In the genomic region with DNA sequence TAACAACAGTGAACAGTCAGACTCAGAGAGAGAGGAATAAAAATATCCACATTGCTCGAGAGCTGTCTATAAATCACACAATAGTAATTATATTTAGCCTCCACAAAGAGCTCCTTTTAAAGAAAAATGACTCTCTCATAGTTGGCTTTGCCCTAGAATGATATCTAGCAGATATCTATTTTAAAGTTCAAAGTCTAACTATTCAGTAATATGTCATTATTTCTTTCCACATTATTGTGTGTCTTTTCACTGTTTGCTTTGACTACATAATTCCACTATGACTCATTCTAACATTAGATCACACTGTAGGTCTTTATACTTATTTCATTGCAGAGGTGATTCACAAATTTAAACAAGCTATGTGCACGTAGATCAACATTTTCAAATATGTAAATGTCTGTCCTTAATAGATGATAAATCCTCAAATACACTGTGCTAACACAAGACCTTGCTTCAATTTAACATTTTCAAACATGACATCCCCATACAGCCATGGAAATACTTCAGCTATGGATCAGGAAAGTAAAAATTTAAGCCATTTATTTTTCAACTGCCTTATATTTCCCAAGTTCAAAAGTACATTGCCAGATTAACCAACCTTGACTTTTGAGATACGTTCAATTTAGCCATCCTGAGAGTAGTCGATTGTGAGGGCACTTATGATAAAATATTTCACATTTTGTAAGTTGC, we compare ENCODE assay signal across 1 cellular context.
TF ChIP-seq lines count a peak whose summit lies in the region.

No MANE protein-coding gene starts in this region.

TF ChIP-seq in HCT116, 20 proteins besides CTCF, POLR2A, EP300 and RAD21:
- TF ChIP-seq CEBPB (IDR thresholded peaks at IDR 0.05; ENCODE audit: low read depth) (peak; percentile 91), ELF1 (IDR thresholded peaks at IDR 0.05; ENCODE audit: borderline replicate concordance, low read depth) (no peak), SRF (IDR thresholded peaks at IDR 0.05; ENCODE audit: low read depth) (peak; percentile 84), SP1 (IDR thresholded peaks at IDR 0.05; ENCODE audit: low read depth) (peak; percentile 98), CBX3 (IDR thresholded peaks at IDR 0.05; ENCODE audit: low read depth) (peak; percentile 94; the same call in 1 of the 2 replicates), EZH2 (IDR thresholded peaks at IDR 0.05) (no peak), POLR2AphosphoS5 (IDR thresholded peaks at IDR 0.05; ENCODE audit: low read depth, low read length) (peak; percentile 28; the same call in 1 of the 2 replicates), EZH2phosphoT487 (IDR thresholded peaks at IDR 0.05; ENCODE audit: borderline replicate concordance) (no peak), TCF7L2 (IDR thresholded peaks at IDR 0.05; ENCODE audit: borderline replicate concordance, extremely low read depth, insufficient read depth, insufficient read length) (peak; percentile 76), EGR1 (IDR thresholded peaks at IDR 0.05; ENCODE audit: low read depth) (peak; percentile 61; the same call in 1 of the 2 replicates), JUND (IDR thresholded peaks at IDR 0.05) (peak; percentile 99), FOSL1 (IDR thresholded peaks at IDR 0.05; ENCODE audit: low read depth) (peak; percentile 99), YY1 (IDR thresholded peaks at IDR 0.05; ENCODE audit: extremely low read depth, insufficient replicate concordance, low read depth, low read length) (no peak), SIN3A (IDR thresholded peaks at IDR 0.05; ENCODE audit: low read depth) (peak; percentile 82)
- TF ChIP-seq, protein P1, sequence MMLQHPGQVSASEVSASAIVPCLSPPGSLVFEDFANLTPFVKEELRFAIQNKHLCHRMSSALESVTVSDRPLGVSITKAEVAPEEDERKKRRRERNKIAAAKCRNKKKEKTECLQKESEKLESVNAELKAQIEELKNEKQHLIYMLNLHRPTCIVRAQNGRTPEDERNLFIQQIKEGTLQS (IDR thresholded peaks at IDR 0.05), result peak; percentile 76
- TF ChIP-seq, protein P2, sequence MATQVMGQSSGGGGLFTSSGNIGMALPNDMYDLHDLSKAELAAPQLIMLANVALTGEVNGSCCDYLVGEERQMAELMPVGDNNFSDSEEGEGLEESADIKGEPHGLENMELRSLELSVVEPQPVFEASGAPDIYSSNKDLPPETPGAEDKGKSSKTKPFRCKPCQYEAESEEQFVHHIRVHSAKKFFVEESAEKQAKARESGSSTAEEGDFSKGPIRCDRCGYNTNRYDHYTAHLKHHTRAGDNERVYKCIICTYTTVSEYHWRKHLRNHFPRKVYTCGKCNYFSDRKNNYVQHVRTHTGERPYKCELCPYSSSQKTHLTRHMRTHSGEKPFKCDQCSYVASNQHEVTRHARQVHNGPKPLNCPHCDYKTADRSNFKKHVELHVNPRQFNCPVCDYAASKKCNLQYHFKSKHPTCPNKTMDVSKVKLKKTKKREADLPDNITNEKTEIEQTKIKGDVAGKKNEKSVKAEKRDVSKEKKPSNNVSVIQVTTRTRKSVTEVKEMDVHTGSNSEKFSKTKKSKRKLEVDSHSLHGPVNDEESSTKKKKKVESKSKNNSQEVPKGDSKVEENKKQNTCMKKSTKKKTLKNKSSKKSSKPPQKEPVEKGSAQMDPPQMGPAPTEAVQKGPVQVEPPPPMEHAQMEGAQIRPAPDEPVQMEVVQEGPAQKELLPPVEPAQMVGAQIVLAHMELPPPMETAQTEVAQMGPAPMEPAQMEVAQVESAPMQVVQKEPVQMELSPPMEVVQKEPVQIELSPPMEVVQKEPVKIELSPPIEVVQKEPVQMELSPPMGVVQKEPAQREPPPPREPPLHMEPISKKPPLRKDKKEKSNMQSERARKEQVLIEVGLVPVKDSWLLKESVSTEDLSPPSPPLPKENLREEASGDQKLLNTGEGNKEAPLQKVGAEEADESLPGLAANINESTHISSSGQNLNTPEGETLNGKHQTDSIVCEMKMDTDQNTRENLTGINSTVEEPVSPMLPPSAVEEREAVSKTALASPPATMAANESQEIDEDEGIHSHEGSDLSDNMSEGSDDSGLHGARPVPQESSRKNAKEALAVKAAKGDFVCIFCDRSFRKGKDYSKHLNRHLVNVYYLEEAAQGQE (IDR thresholded peaks at IDR 0.05; ENCODE audit: low read depth), result no peak
- TF ChIP-seq, protein P3, sequence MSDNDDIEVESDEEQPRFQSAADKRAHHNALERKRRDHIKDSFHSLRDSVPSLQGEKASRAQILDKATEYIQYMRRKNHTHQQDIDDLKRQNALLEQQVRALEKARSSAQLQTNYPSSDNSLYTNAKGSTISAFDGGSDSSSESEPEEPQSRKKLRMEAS (IDR thresholded peaks at IDR 0.05), result no peak
